In the genomic region with DNA sequence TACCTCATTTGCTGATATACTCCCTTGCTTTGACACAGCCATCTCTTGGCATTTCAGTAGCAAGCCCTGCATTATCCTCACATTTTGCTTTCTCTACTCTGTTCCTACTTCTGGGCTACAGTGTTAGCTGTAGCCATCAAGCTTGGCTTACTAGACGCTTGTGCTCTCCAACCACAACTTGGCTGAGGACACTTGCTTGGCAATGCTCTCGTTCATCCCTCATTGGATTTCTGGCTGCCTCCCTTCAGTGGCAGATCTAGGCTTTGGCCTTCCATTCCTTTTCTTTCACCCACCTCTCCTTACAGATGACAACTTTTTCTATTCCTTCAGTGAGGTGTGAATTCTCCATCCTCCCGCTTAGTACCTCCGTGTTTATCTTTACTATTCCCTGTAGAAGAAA, we compare ENCODE assay signal across 16 cellular contexts.
DNase-seq lines count a peak whose midpoint lies in the region; ATAC-seq and TF ChIP-seq lines count a peak whose summit lies in the region.
"Had no signal": no experiment of that assay in that cellular context is flagged by ENCODE, and none has a peak within 500 bp of the region (broad histone marks: within the 10 kb centered on the region; RNA-seq: fewer than 3 reads in every experiment).

No MANE protein-coding gene starts in this region.

- ATAC-seq in left cardiac atrium = peak; percentile 48 to 89
- ATAC-seq in HG03139 (IDR thresholded peaks at IDR 0.05; ENCODE audit: unreplicated experiment) = no peak
- ATAC-seq in GM19395 (IDR thresholded peaks at IDR 0.05; ENCODE audit: unreplicated experiment) = no peak
- ATAC-seq: CD8-positive, alpha-beta T cell had no signal

- no peaks in the 10 kb centered on the region for H3K4me1 ChIP-seq in right atrium auricular region

- peaks cover 0 to 14% of the 10 kb centered on the region in 2 donors for H3K9me3 ChIP-seq in right atrium auricular region

- H3K27me3 ChIP-seq in right atrium auricular region = no peaks in the 10 kb centered on the region

- H3K4me3 ChIP-seq in right atrium auricular region = no peak overlapping the region
- no peak overlapping the region for H3K4me3 ChIP-seq in fibroblast of the aortic adventitia (ENCODE audit: low read depth, low read length)

- DNase-seq in left cardiac atrium (peak; percentile 20), right atrium auricular region (ENCODE audit: low spot score) (no peak), fibroblast of the aortic adventitia (ENCODE audit: low read depth) (peak; percentile 2), pons (ENCODE audit: low spot score) (peak; percentile 12), NCI-H345 treated with DMSO at 0.1 percent for 48 hours (lab: John Stamatoyannopoulos, UW; ENCODE audit: unreplicated experiment) (no peak)
- DNase-seq: 8988T; CD8-positive, alpha-beta T cell; Kasumi-1; NCI-H1694; NCI-H2081; NCI-H2171; NCI-H345; NCI-H526 treated with DMSO at 0.1 percent for 48 hours; Right ventricle myocardium superior had no signal

- intact Hi-C loops in left cardiac atrium (cut with DNase I) = no loop called here

- H3K36me3 ChIP-seq in right atrium auricular region = no peaks in the 10 kb centered on the region

- H3K27ac ChIP-seq in right atrium auricular region = no peak overlapping the region

- TF ChIP-seq CTCF in right atrium auricular region (IDR thresholded peaks at IDR 0.05) (no peak), fibroblast of the aortic adventitia (IDR thresholded peaks at IDR 0.05; ENCODE audit: insufficient read depth, low read length) (no peak)

Comparison
In these comparisons a context has a peak if more than half of its experiments do, and no peak if none do; other contexts are left out.
1. DNase-seq: peak in left cardiac atrium (single experiment), fibroblast of the aortic adventitia (single experiment) and pons (single experiment); none in right atrium auricular region (single experiment) and NCI-H345 treated with DMSO at 0.1 percent for 48 hours (single experiment).
2. ATAC-seq: peak in left cardiac atrium (2 of 2); none in HG03139 (single experiment) and GM19395 (single experiment).